Comparison of ENCODE assay signal across 1 cellular context in the genomic region with DNA sequence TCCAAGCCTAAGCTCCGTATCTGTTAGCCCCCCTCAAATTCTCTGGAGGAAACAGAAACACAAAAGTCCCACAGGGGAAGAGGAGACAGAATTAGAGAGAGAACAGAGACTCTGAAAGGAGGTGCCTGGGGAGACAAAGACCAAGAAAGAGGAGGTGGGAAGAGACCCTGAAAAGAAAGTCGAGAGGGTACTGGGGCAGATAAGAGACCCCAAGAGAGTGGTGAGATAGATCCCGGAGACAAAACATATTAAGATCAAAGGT.
TF ChIP-seq lines count a peak whose summit lies in the region.

No MANE protein-coding gene starts in this region.

TF ChIP-seq in A549, 52 proteins besides CTCF, POLR2A, EP300 and RAD21:
- TF ChIP-seq KDM5A (IDR thresholded peaks at IDR 0.05) (no peak), KDM1A (IDR thresholded peaks at IDR 0.05; ENCODE audit: low read depth) (no peak), FOSB (CRISPR knock-in tag; IDR thresholded peaks at IDR 0.05) (no peak), POLR2AphosphoS2 (conservative IDR thresholded peaks at IDR 0.05; ENCODE audit: low read length) (no peak), ZNF302 (CRISPR knock-in tag; IDR thresholded peaks at IDR 0.05) (no peak), ZFP36 (IDR thresholded peaks at IDR 0.05; ENCODE audit: borderline replicate concordance, partially characterized antibody) (no peak), HDAC2 (IDR thresholded peaks at IDR 0.05) (no peak), CEBPB (IDR thresholded peaks at IDR 0.05) (no peak), RNF2 (IDR thresholded peaks at IDR 0.05; ENCODE audit: borderline replicate concordance, low read depth) (no peak), RARB (CRISPR knock-in tag; IDR thresholded peaks at IDR 0.05) (no peak), NFE2L2 (conservative IDR thresholded peaks at IDR 0.05; ENCODE audit: low read length) (no peak), RFX5 (IDR thresholded peaks at IDR 0.05) (no peak), NPAS2 (CRISPR knock-in tag; IDR thresholded peaks at IDR 0.05; ENCODE audit: borderline replicate concordance) (no peak)
- TF ChIP-seq, protein P1, sequence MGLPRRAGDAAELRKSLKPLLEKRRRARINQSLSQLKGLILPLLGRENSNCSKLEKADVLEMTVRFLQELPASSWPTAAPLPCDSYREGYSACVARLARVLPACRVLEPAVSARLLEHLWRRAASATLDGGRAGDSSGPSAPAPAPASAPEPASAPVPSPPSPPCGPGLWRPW (IDR thresholded peaks at IDR 0.05) = no peak
- TF ChIP-seq, protein P2, sequence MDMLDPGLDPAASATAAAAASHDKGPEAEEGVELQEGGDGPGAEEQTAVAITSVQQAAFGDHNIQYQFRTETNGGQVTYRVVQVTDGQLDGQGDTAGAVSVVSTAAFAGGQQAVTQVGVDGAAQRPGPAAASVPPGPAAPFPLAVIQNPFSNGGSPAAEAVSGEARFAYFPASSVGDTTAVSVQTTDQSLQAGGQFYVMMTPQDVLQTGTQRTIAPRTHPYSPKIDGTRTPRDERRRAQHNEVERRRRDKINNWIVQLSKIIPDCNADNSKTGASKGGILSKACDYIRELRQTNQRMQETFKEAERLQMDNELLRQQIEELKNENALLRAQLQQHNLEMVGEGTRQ (IDR thresholded peaks at IDR 0.05) = no peak
- TF ChIP-seq, protein P3, sequence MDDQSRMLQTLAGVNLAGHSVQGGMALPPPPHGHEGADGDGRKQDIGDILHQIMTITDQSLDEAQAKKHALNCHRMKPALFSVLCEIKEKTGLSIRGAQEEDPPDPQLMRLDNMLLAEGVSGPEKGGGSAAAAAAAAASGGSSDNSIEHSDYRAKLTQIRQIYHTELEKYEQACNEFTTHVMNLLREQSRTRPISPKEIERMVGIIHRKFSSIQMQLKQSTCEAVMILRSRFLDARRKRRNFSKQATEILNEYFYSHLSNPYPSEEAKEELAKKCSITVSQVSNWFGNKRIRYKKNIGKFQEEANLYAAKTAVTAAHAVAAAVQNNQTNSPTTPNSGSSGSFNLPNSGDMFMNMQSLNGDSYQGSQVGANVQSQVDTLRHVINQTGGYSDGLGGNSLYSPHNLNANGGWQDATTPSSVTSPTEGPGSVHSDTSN (IDR thresholded peaks at IDR 0.05) = no peak
